Comparison of ENCODE assay signal across 1 cellular context in the genomic region with DNA sequence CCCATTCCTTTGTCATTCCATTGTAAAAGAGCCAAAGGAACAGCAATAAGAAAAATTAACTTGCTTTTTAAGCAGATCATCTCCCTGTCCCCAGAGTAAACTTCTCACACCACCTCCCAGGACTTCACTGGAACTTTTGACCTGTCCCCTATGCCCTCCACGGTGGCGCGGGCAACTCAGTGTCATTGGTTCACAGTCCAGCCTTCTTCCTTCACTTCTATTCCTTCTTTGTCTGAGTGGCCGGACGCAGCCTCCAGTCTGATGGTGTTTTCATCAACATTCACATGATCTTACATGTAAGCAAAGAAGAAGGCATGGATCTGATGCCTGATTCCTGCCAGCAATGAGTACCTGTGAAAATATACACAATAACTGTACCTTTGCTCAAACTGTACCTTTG.
TF ChIP-seq lines count a peak whose summit lies in the region.

No MANE protein-coding gene starts in this region.

TF ChIP-seq in IMR-90, 13 proteins besides CTCF, POLR2A, EP300 and RAD21:
- no peak for TF ChIP-seq MAFK (IDR thresholded peaks at IDR 0.05; ENCODE audit: low read depth, low read length)
- TF ChIP-seq NFE2L2 (IDR thresholded peaks at IDR 0.05; ENCODE audit: low read depth, low read length) = no peak
- TF ChIP-seq USF2 (IDR thresholded peaks at IDR 0.05; ENCODE audit: low read depth, low read length) = no peak
- TF ChIP-seq RCOR1 (IDR thresholded peaks at IDR 0.05; ENCODE audit: insufficient replicate concordance, low read length) = no peak
- TF ChIP-seq BHLHE40 (IDR thresholded peaks at IDR 0.05; ENCODE audit: low read depth, low read length) = no peak
- no peak for TF ChIP-seq CEBPB (IDR thresholded peaks at IDR 0.05; ENCODE audit: low read depth, low read length)
- no peak for TF ChIP-seq CHD1 (IDR thresholded peaks at IDR 0.05; ENCODE audit: low read depth, low read length)
- no peak for TF ChIP-seq FOS (IDR thresholded peaks at IDR 0.05; ENCODE audit: low read depth, low read length)
- TF ChIP-seq, protein P1, sequence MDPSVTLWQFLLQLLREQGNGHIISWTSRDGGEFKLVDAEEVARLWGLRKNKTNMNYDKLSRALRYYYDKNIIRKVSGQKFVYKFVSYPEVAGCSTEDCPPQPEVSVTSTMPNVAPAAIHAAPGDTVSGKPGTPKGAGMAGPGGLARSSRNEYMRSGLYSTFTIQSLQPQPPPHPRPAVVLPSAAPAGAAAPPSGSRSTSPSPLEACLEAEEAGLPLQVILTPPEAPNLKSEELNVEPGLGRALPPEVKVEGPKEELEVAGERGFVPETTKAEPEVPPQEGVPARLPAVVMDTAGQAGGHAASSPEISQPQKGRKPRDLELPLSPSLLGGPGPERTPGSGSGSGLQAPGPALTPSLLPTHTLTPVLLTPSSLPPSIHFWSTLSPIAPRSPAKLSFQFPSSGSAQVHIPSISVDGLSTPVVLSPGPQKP (IDR thresholded peaks at IDR 0.05; ENCODE audit: borderline replicate concordance, low read depth, low read length) = no peak
- TF ChIP-seq MXI1 (IDR thresholded peaks at IDR 0.05; ENCODE audit: borderline replicate concordance, low read depth, low read length) = no peak
